ENCODE assay signal across 1 cellular context in the genomic region with DNA sequence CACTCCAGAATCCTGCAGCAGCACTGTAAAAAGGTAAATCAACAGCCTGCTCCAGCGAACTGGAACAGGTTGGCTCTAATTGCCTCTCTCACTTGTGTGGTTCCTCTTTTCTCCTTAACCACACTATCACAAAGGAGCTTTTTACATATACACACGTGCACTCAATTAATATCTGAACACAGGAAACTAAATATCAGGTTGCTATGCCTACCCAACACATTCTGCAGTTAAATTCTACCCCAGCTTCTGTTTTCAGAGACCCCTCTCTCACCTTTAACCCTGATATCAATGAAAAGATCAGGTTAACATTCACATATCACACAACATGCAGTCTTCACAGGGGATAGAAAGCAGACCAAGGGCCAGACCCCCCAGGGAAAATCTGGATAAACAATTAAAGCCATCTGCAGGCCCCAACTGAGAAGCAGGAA.
TF ChIP-seq lines count a peak whose summit lies in the region.

No MANE protein-coding gene starts in this region.

TF ChIP-seq in GM12878, 131 proteins besides CTCF, POLR2A, EP300 and RAD21:
- TF ChIP-seq, protein P1, sequence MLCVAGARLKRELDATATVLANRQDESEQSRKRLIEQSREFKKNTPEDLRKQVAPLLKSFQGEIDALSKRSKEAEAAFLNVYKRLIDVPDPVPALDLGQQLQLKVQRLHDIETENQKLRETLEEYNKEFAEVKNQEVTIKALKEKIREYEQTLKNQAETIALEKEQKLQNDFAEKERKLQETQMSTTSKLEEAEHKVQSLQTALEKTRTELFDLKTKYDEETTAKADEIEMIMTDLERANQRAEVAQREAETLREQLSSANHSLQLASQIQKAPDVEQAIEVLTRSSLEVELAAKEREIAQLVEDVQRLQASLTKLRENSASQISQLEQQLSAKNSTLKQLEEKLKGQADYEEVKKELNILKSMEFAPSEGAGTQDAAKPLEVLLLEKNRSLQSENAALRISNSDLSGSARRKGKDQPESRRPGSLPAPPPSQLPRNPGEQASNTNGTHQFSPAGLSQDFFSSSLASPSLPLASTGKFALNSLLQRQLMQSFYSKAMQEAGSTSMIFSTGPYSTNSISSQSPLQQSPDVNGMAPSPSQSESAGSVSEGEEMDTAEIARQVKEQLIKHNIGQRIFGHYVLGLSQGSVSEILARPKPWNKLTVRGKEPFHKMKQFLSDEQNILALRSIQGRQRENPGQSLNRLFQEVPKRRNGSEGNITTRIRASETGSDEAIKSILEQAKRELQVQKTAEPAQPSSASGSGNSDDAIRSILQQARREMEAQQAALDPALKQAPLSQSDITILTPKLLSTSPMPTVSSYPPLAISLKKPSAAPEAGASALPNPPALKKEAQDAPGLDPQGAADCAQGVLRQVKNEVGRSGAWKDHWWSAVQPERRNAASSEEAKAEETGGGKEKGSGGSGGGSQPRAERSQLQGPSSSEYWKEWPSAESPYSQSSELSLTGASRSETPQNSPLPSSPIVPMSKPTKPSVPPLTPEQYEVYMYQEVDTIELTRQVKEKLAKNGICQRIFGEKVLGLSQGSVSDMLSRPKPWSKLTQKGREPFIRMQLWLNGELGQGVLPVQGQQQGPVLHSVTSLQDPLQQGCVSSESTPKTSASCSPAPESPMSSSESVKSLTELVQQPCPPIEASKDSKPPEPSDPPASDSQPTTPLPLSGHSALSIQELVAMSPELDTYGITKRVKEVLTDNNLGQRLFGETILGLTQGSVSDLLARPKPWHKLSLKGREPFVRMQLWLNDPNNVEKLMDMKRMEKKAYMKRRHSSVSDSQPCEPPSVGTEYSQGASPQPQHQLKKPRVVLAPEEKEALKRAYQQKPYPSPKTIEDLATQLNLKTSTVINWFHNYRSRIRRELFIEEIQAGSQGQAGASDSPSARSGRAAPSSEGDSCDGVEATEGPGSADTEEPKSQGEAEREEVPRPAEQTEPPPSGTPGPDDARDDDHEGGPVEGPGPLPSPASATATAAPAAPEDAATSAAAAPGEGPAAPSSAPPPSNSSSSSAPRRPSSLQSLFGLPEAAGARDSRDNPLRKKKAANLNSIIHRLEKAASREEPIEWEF (IDR thresholded peaks at IDR 0.05; ENCODE audit: insufficient replicate concordance, low read depth, low read length), result peak; percentile 57
- peak; percentile 68 for TF ChIP-seq MEF2B (IDR thresholded peaks at IDR 0.05; ENCODE audit: partially characterized antibody, poor library complexity, severe bottlenecking)
- no peak for TF ChIP-seq SP1 (IDR thresholded peaks at IDR 0.05; ENCODE audit: low read depth, low read length)
- peak; percentile 96 for TF ChIP-seq PAX5 (IDR thresholded peaks at IDR 0.05; ENCODE audit: borderline replicate concordance, low read depth, low read length)
- TF ChIP-seq NR2C1 (IDR thresholded peaks at IDR 0.05), result peak; percentile 49
- no peak for TF ChIP-seq WRNIP1 (IDR thresholded peaks at IDR 0.05; ENCODE audit: borderline replicate concordance, low read depth, low read length)
- no peak; the same call in 1 of the 2 replicates for TF ChIP-seq GATAD2B (conservative IDR thresholded peaks at IDR 0.05; ENCODE audit: low read depth)
- TF ChIP-seq IKZF2 (IDR thresholded peaks at IDR 0.05), result peak; percentile 92 to 94
- no peak for TF ChIP-seq CHD4 (IDR thresholded peaks at IDR 0.05)
- no peak for TF ChIP-seq YBX1 (IDR thresholded peaks at IDR 0.05)
- TF ChIP-seq RB1 (IDR thresholded peaks at IDR 0.05; ENCODE audit: borderline replicate concordance), result no peak
- peak; percentile 100 for TF ChIP-seq MTA2 (IDR thresholded peaks at IDR 0.05; ENCODE audit: low read depth)
- peak; percentile 83; the same call in 1 of the 2 replicates for TF ChIP-seq BACH1 (IDR thresholded peaks at IDR 0.05; ENCODE audit: borderline replicate concordance)
- TF ChIP-seq, protein P2, sequence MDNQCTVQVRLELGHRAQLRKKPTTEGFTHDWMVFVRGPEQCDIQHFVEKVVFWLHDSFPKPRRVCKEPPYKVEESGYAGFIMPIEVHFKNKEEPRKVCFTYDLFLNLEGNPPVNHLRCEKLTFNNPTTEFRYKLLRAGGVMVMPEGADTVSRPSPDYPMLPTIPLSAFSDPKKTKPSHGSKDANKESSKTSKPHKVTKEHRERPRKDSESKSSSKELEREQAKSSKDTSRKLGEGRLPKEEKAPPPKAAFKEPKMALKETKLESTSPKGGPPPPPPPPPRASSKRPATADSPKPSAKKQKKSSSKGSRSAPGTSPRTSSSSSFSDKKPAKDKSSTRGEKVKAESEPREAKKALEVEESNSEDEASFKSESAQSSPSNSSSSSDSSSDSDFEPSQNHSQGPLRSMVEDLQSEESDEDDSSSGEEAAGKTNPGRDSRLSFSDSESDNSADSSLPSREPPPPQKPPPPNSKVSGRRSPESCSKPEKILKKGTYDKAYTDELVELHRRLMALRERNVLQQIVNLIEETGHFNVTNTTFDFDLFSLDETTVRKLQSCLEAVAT (IDR thresholded peaks at IDR 0.05), result 0 out of 2 replicates have a peak, but pooled peaks have one; percentile 56
- peak; percentile 94; the same call in 1 of the 2 replicates for TF ChIP-seq BCL11A (IDR thresholded peaks at IDR 0.05; ENCODE audit: low read depth, low read length)
- TF ChIP-seq RUNX3 (IDR thresholded peaks at IDR 0.05; ENCODE audit: low read length), result peak; percentile 51
- TF ChIP-seq SMAD1 (IDR thresholded peaks at IDR 0.05; ENCODE audit: low read depth, partially characterized antibody), result peak; percentile 26
- TF ChIP-seq CHD2 (IDR thresholded peaks at IDR 0.05; ENCODE audit: borderline replicate concordance, low read depth, low read length), result no peak; the same call in 1 of the 2 replicates
- TF ChIP-seq, protein P3, sequence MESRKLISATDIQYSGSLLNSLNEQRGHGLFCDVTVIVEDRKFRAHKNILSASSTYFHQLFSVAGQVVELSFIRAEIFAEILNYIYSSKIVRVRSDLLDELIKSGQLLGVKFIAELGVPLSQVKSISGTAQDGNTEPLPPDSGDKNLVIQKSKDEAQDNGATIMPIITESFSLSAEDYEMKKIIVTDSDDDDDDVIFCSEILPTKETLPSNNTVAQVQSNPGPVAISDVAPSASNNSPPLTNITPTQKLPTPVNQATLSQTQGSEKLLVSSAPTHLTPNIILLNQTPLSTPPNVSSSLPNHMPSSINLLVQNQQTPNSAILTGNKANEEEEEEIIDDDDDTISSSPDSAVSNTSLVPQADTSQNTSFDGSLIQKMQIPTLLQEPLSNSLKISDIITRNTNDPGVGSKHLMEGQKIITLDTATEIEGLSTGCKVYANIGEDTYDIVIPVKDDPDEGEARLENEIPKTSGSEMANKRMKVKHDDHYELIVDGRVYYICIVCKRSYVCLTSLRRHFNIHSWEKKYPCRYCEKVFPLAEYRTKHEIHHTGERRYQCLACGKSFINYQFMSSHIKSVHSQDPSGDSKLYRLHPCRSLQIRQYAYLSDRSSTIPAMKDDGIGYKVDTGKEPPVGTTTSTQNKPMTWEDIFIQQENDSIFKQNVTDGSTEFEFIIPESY (IDR thresholded peaks at IDR 0.05), result no peak
- TF ChIP-seq RBBP5 (conservative IDR thresholded peaks at IDR 0.05), result no peak
- TF ChIP-seq, protein P4, sequence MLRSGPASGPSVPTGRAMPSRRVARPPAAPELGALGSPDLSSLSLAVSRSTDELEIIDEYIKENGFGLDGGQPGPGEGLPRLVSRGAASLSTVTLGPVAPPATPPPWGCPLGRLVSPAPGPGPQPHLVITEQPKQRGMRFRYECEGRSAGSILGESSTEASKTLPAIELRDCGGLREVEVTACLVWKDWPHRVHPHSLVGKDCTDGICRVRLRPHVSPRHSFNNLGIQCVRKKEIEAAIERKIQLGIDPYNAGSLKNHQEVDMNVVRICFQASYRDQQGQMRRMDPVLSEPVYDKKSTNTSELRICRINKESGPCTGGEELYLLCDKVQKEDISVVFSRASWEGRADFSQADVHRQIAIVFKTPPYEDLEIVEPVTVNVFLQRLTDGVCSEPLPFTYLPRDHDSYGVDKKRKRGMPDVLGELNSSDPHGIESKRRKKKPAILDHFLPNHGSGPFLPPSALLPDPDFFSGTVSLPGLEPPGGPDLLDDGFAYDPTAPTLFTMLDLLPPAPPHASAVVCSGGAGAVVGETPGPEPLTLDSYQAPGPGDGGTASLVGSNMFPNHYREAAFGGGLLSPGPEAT (IDR thresholded peaks at IDR 0.05; ENCODE audit: low read depth), result peak; percentile 81
- peak; percentile 91 for TF ChIP-seq NR2F1 (conservative IDR thresholded peaks at IDR 0.05)
- TF ChIP-seq, protein P5, sequence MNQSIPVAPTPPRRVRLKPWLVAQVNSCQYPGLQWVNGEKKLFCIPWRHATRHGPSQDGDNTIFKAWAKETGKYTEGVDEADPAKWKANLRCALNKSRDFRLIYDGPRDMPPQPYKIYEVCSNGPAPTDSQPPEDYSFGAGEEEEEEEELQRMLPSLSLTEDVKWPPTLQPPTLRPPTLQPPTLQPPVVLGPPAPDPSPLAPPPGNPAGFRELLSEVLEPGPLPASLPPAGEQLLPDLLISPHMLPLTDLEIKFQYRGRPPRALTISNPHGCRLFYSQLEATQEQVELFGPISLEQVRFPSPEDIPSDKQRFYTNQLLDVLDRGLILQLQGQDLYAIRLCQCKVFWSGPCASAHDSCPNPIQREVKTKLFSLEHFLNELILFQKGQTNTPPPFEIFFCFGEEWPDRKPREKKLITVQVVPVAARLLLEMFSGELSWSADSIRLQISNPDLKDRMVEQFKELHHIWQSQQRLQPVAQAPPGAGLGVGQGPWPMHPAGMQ (IDR thresholded peaks at IDR 0.05; ENCODE audit: borderline replicate concordance), result no peak
- TF ChIP-seq TBL1XR1 (IDR thresholded peaks at IDR 0.05; ENCODE audit: low read depth, low read length), result no peak
- no peak for TF ChIP-seq MYC (IDR thresholded peaks at IDR 0.05; ENCODE audit: insufficient read depth, insufficient read length, insufficient replicate concordance, low read length, severe bottlenecking)
- peak; percentile 84 for TF ChIP-seq SPI1 (IDR thresholded peaks at IDR 0.05; ENCODE audit: borderline replicate concordance, insufficient read depth, low read depth, low read length)
- peak; percentile 89 for TF ChIP-seq BMI1 (IDR thresholded peaks at IDR 0.05; ENCODE audit: borderline replicate concordance)
- TF ChIP-seq, protein P6, sequence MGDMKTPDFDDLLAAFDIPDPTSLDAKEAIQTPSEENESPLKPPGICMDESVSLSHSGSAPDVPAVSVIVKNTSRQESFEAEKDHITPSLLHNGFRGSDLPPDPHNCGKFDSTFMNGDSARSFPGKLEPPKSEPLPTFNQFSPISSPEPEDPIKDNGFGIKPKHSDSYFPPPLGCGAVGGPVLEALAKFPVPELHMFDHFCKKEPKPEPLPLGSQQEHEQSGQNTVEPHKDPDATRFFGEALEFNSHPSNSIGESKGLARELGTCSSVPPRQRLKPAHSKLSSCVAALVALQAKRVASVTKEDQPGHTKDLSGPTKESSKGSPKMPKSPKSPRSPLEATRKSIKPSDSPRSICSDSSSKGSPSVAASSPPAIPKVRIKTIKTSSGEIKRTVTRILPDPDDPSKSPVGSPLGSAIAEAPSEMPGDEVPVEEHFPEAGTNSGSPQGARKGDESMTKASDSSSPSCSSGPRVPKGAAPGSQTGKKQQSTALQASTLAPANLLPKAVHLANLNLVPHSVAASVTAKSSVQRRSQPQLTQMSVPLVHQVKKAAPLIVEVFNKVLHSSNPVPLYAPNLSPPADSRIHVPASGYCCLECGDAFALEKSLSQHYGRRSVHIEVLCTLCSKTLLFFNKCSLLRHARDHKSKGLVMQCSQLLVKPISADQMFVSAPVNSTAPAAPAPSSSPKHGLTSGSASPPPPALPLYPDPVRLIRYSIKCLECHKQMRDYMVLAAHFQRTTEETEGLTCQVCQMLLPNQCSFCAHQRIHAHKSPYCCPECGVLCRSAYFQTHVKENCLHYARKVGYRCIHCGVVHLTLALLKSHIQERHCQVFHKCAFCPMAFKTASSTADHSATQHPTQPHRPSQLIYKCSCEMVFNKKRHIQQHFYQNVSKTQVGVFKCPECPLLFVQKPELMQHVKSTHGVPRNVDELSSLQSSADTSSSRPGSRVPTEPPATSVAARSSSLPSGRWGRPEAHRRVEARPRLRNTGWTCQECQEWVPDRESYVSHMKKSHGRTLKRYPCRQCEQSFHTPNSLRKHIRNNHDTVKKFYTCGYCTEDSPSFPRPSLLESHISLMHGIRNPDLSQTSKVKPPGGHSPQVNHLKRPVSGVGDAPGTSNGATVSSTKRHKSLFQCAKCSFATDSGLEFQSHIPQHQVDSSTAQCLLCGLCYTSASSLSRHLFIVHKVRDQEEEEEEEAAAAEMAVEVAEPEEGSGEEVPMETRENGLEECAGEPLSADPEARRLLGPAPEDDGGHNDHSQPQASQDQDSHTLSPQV (IDR thresholded peaks at IDR 0.05), result no peak
- peak; percentile 99 for TF ChIP-seq BHLHE40 (IDR thresholded peaks at IDR 0.05; ENCODE audit: borderline replicate concordance in 1 of 2, low read depth in 2 of 2, low read length in 1 of 2)
- TF ChIP-seq ESRRA (IDR thresholded peaks at IDR 0.05; ENCODE audit: low read length), result no peak
- TF ChIP-seq, protein P7, sequence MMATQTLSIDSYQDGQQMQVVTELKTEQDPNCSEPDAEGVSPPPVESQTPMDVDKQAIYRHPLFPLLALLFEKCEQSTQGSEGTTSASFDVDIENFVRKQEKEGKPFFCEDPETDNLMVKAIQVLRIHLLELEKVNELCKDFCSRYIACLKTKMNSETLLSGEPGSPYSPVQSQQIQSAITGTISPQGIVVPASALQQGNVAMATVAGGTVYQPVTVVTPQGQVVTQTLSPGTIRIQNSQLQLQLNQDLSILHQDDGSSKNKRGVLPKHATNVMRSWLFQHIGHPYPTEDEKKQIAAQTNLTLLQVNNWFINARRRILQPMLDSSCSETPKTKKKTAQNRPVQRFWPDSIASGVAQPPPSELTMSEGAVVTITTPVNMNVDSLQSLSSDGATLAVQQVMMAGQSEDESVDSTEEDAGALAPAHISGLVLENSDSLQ (IDR thresholded peaks at IDR 0.05), result no peak
- TF ChIP-seq SIN3A (IDR thresholded peaks at IDR 0.05; ENCODE audit: low read depth, low read length), result no peak
- peak; percentile 43; the same call in 1 of the 2 replicates for TF ChIP-seq MXI1 (IDR thresholded peaks at IDR 0.05; ENCODE audit: low read depth, low read length)
- TF ChIP-seq POU2F2 (IDR thresholded peaks at IDR 0.05; ENCODE audit: borderline replicate concordance, low read depth, low read length), result peak; percentile 79; the same call in 1 of the 3 replicates
- TF ChIP-seq IKZF1 (conservative IDR thresholded peaks at IDR 0.05), result peak; percentile 86
- peak; percentile 70; the same call in 1 of the 2 replicates for TF ChIP-seq NBN (IDR thresholded peaks at IDR 0.05)
- no peak for TF ChIP-seq CBX5 (IDR thresholded peaks at IDR 0.05; ENCODE audit: low read depth)
- peak; percentile 50; the same call in 1 of the 2 replicates for TF ChIP-seq RAD51 (IDR thresholded peaks at IDR 0.05)
- peak; percentile 54; the same call in 1 of the 2 replicates for TF ChIP-seq ATF7 (IDR thresholded peaks at IDR 0.05; ENCODE audit: low read depth)
- peak; percentile 90 for TF ChIP-seq DPF2 (IDR thresholded peaks at IDR 0.05)
- TF ChIP-seq ZNF217 (IDR thresholded peaks at IDR 0.05), result peak; percentile 31; the same call in 1 of the 2 replicates
